Comparison of ENCODE assay signal across 24 cellular contexts in genomic region chr6:51028271-51028670, GRCh38.
DNase-seq lines count a peak whose midpoint lies in the region; ATAC-seq, FAIRE-seq and TF ChIP-seq lines count a peak whose summit lies in the region.
"Had no signal": no experiment of that assay in that cellular context is flagged by ENCODE, and none has a peak within 500 bp of the region (broad histone marks: within the 10 kb centered on the region; RNA-seq: fewer than 3 reads in every experiment).

No MANE protein-coding gene starts in this region.

- no peaks in the 10 kb centered on the region for H3K9me3 ChIP-seq in RWPE2 (ENCODE audit: severe bottlenecking)
- H3K9me3 ChIP-seq: BE2C, mucosa of descending colon, psoas muscle had no signal

- H3K27ac ChIP-seq in RWPE2 (ENCODE audit: poor library complexity, severe bottlenecking), result no peak overlapping the region
- H3K27ac ChIP-seq: heart left ventricle, left ventricle myocardium inferior, psoas muscle, SK-N-MC, tibial nerve had no signal

- H3K36me3 ChIP-seq in RWPE2 (ENCODE audit: low read depth), result no peaks in the 10 kb centered on the region
- H3K36me3 ChIP-seq: BE2C, heart left ventricle, left ventricle myocardium inferior, tibial nerve had no signal

- H3K4me1 ChIP-seq in RWPE2 (ENCODE audit: insufficient read depth, poor library complexity, severe bottlenecking), result peaks cover 14% of the 10 kb centered on the region
- H3K4me1 ChIP-seq: BE2C, heart left ventricle, left ventricle myocardium inferior, psoas muscle, tibial nerve had no signal

- peak; percentile 18 for DNase-seq in H54 (ENCODE audit: insufficient read length, low spot score)
- DNase-seq in RWPE2 (ENCODE audit: low spot score), result no peak
- DNase-seq in fibroblast of gingiva (ENCODE audit: low read depth), result peak; percentile 29
- DNase-seq in urothelium cell line (ENCODE audit: low spot score), result peak; percentile 37
- DNase-seq in T-helper 9 cell, result no peak
- no peak for DNase-seq in MV-4-11 (lab: John Stamatoyannopoulos, UW)
- DNase-seq: activated CD8-positive, alpha-beta T cell treated with anti-CD3 and anti-CD28 coated beads, Interleukin-2, amount 10 ng/mL, durations not matched to agents 7 days and 5 days; activated naive CD4-positive, alpha-beta T cell; activated T-cell treated with anti-CD3 and anti-CD28 coated beads, Interleukin-2, amount 50 U/mL, for 24 hours; amygdala; BE2C; cerebellar nuclear complex; COR-L47; heart left ventricle; left ventricle myocardium inferior; mucosa of descending colon; NCI-H1694 treated with DMSO at 0.1 percent for 48 hours; NCI-H774; psoas muscle; stimulated activated CD4-positive, alpha-beta T cell treated with anti-CD3 and anti-CD28 coated beads, Interleukin-2, amount 100 ng/mL, for 48 hours had no signal

- no peak for TF ChIP-seq CTCF in RWPE2 (IDR thresholded peaks at IDR 0.05; ENCODE audit: poor library complexity, severe bottlenecking)

- H3K27me3 ChIP-seq in RWPE2 (ENCODE audit: insufficient read depth, poor library complexity, severe bottlenecking), result no peaks in the 10 kb centered on the region
- H3K27me3 ChIP-seq: BE2C, heart left ventricle, tibial nerve had no signal

- ATAC-seq in RWPE2 (ENCODE audit: low read depth) (peak; percentile 78), HG03432 (IDR thresholded peaks at IDR 0.05; ENCODE audit: unreplicated experiment) (no peak)
- ATAC-seq: activated CD8-positive, alpha-beta T cell treated with anti-CD3 and anti-CD28 coated beads, Interleukin-2, amount 10 ng/mL, durations not matched to agents 7 days and 5 days; heart left ventricle; mucosa of descending colon; psoas muscle had no signal

- TF ChIP-seq POLR2A in H54 (IDR thresholded peaks at IDR 0.05; ENCODE audit: low read depth, low read length), result no peak

- no peak overlapping the region for H3K4me3 ChIP-seq in RWPE2 (ENCODE audit: severe bottlenecking)
- H3K4me3 ChIP-seq: heart left ventricle, left ventricle myocardium inferior, mucosa of descending colon, psoas muscle, SK-N-MC, smooth muscle cell, tibial nerve had no signal

- FAIRE-seq in H54 (lab: Jason Lieb, UNC) (peak; percentile 66), urothelium cell line (lab: Jason Lieb, UNC) (no peak)

Comparison
In these comparisons a context has a peak if more than half of its experiments do, and no peak if none do; other contexts are left out.
1. DNase-seq: peak in H54 (single experiment), fibroblast of gingiva (single experiment) and urothelium cell line (single experiment); none in RWPE2 (single experiment), T-helper 9 cell (single experiment) and MV-4-11 (single experiment).